ENCODE assay signal across 17 cellular contexts in the genomic region with DNA sequence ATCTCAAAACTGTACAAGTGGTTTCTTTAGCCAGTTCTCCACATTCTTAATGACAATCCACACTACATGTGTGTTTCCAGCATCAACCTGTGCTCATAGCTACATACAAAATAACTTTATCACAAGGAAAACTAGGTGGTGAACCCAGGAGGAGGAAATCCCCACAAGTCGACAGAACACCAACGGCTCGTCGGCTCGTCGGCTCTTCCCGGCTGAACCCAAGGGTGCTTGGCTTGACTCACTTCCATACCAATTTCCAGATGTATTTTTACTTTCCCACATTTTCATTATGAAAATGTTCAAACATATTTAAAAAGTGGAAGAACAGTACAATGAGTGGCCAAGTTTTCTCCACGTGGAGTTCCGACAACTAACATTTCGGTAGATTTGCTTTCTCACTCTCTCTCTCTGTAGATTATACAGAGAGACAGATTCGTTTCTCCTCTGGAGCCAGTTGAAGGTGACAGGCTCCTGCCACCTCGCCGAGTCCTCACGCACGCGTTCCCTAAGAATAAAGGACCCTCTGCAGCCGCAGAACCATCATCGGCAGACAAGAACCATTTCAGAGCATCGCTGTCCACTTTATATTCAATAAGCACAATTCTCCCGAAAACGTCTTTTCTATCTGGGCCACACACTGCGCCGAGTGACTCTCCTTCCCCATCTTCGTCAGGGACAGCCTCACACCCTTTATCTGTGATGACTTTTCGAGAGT.
"Had no signal": no experiment of that assay in that cellular context is flagged by ENCODE, and none has a peak within 500 bp of the region (broad histone marks: within the 10 kb centered on the region; RNA-seq: fewer than 3 reads in every experiment).

No MANE protein-coding gene starts in this region.

- H3K9me3 Mint-ChIP-seq: activated CD4-positive, alpha-beta T cell treated with anti-CD3 and anti-CD28 coated beads, Interleukin-2, amount 10 ng/mL, durations not matched to agents 7 days and 5 days; activated T-cell treated with anti-CD3 and anti-CD28 coated beads, Interleukin-2, amount 50 U/mL, for 4 hours; stimulated activated naive CD8-positive, alpha-beta T cell treated with anti-CD3 and anti-CD28 coated beads, Interleukin-15, Interleukin-2, amounts not matched to agents 100 ng/mL and 50 ng/mL, for 24 hours had no signal

- H3K36me3 Mint-ChIP-seq: naive B cell had no signal

- H3K36me3 ChIP-seq: ascending aorta, left lung, neutrophil, right atrium auricular region, thyroid gland had no signal

- H3K27me3 ChIP-seq: ascending aorta, right atrium auricular region, thyroid gland had no signal

- H3K4me1 Mint-ChIP-seq: activated CD4-positive, alpha-beta T cell treated with anti-CD3 and anti-CD28 coated beads, Interleukin-2, amount 10 ng/mL, durations not matched to agents 7 days and 5 days had no signal

- H3K4me3 Mint-ChIP-seq: activated CD4-positive, alpha-beta T cell treated with anti-CD3 and anti-CD28 coated beads, Interleukin-2, amount 10 ng/mL, durations not matched to agents 7 days and 5 days; activated T-cell treated with anti-CD3 and anti-CD28 coated beads, Interleukin-2, amount 50 U/mL, for 4 hours; naive B cell; stimulated activated naive CD8-positive, alpha-beta T cell treated with anti-CD3 and anti-CD28 coated beads, Interleukin-15, Interleukin-2, amounts not matched to agents 100 ng/mL and 50 ng/mL, for 24 hours had no signal

- H3K27ac ChIP-seq: ascending aorta, left lung, neutrophil, thyroid gland had no signal

- ATAC-seq: activated CD4-positive, CD25-positive, alpha-beta regulatory T cell treated with anti-CD3 and anti-CD28 coated beads, Interleukin-2, amount 50 U/mL, for 24 hours; activated T-cell treated with anti-CD3 and anti-CD28 coated beads, Interleukin-2, amount 50 U/mL, for 4 hours; left lung; SK-N-SH treated with all-trans-retinoic acid at 6 μM for 48 hours had no signal

- H3K4me3 ChIP-seq: ascending aorta, left lung, right atrium auricular region, thyroid gland had no signal

- DNase-seq: activated CD4-positive, alpha-beta T cell treated with anti-CD3 and anti-CD28 coated beads, Interleukin-2, amount 10 ng/mL, durations not matched to agents 7 days and 5 days; activated CD8-positive, alpha-beta memory T cell treated with anti-CD3 and anti-CD28 coated beads, Interleukin-2, amount 50 U/mL, for 4 hours; activated naive CD4-positive, alpha-beta T cell treated with anti-CD3 and anti-CD28 coated beads, Interleukin-2, amount 50 U/mL, for 16 hours; activated T-cell treated with anti-CD3 and anti-CD28 coated beads, Interleukin-2, amount 50 U/mL, for 4 hours; cortex of kidney; effector CD4-positive, alpha-beta T cell; left lung; naive B cell; T-helper 1 cell; T-helper 9 cell; thyroid gland had no signal

- H3K27ac Mint-ChIP-seq: activated CD4-positive, alpha-beta T cell treated with anti-CD3 and anti-CD28 coated beads, Interleukin-2, amount 10 ng/mL, durations not matched to agents 7 days and 5 days; naive B cell; stimulated activated naive CD8-positive, alpha-beta T cell treated with anti-CD3 and anti-CD28 coated beads, Interleukin-15, Interleukin-2, amounts not matched to agents 100 ng/mL and 50 ng/mL, for 24 hours had no signal

- H3K9me3 ChIP-seq: ascending aorta, left lung, neutrophil, right atrium auricular region, thyroid gland had no signal

- H3K4me1 ChIP-seq: left lung had no signal
